Comparison of ENCODE assay signal across 14 cellular contexts in genomic region chr4:6273661-6273990, GRCh38. TPM values are rescaled to one million over a fixed set of nuclear protein-coding genes. Genes with fewer than 3 reads are reported as not detected.
DNase-seq lines count a peak whose midpoint lies in the region; ATAC-seq and TF ChIP-seq lines count a peak whose summit lies in the region.
"Had no signal": no experiment of that assay in that cellular context is flagged by ENCODE, and none has a peak within 500 bp of the region (broad histone marks: within the 10 kb centered on the region; RNA-seq: fewer than 3 reads in every experiment).

No MANE protein-coding gene starts in this region.

- peak overlapping the region; percentile 63 for H2BK5ac ChIP-seq in IMR-90 (ENCODE audit: low read depth, low read length, poor library complexity, severe bottlenecking)

- TF ChIP-seq RAD21 in IMR-90 (IDR thresholded peaks at IDR 0.05; ENCODE audit: low read length): no peak

- no peak overlapping the region for H3K23ac ChIP-seq in IMR-90 (ENCODE audit: low read depth, low read length)

- H3K9me1 ChIP-seq in IMR-90 (ENCODE audit: insufficient read depth, low read length): peaks cover 18% of the 10 kb centered on the region

- peak overlapping the region; percentile 77; the same call in 1 of the 2 replicates for H2AK5ac ChIP-seq in IMR-90 (ENCODE audit: low read depth, low read length)

- TF ChIP-seq POLR2A in IMR-90 (IDR thresholded peaks at IDR 0.05; ENCODE audit: low read depth, low read length): no peak

- no CpG with 5 or more reads among the region's 1 CpG for WGBS in IMR-90 (ENCODE audit: extremely low coverage in 2 of 2, insufficient read length in 1 of 2), 2 experiments

- H3K4me3 ChIP-seq in IMR-90 (ENCODE audit: insufficient read depth, low read depth, low read length) (no peak overlapping the region), lower lobe of right lung (no peak overlapping the region), thoracic aorta (peak overlapping the region; percentile 83)

- in situ Hi-C loops in IMR-90 (cut with MboI; ENCODE audit: low sequenced_read_pairs): no loop called here

- H3K9ac ChIP-seq in IMR-90 (ENCODE audit: low read depth, low read length): no peak overlapping the region

- H3K4me1 ChIP-seq in IMR-90 (ENCODE audit: control insufficient read depth, insufficient read depth, low read length) (peaks cover 36% of the 10 kb centered on the region), lower lobe of right lung (peaks cover 88% of the 10 kb centered on the region), thoracic aorta (ENCODE audit: control insufficient read depth in 1 of 2, low read depth in 2 of 2) (peaks cover 62 to 88% of the 10 kb centered on the region in 2 donors)

- ATAC-seq in IMR-90 (ENCODE audit: low read depth) (no peak), lower lobe of right lung (no peak), thoracic aorta (ENCODE audit: insufficient number of reproducible peaks, low FRiP score, low read depth) (no peak), HG03460 (IDR thresholded peaks at IDR 0.05; ENCODE audit: unreplicated experiment) (no peak), HG02852 (IDR thresholded peaks at IDR 0.05; ENCODE audit: unreplicated experiment) (no peak)

- peak overlapping the region; percentile 54; the same call in 1 of the 2 replicates for H4K91ac ChIP-seq in IMR-90 (ENCODE audit: insufficient read depth, low read depth, low read length)

- peak overlapping the region; percentile 2 for H2AK9ac ChIP-seq in IMR-90 (replicated peaks; ENCODE audit: low read depth, low read length, poor library complexity)

- H3K56ac ChIP-seq in IMR-90 (ENCODE audit: extremely low read depth, insufficient read depth, low read length): no peak overlapping the region

- TF ChIP-seq CTCF in IMR-90 (conservative IDR thresholded peaks at IDR 0.05; ENCODE audit: low read depth, low read length) (no peak), lower lobe of right lung (IDR thresholded peaks at IDR 0.05) (no peak), thoracic aorta (IDR thresholded peaks at IDR 0.05) (no peak)

- H3K27ac ChIP-seq in IMR-90 (ENCODE audit: insufficient read depth, low read length) (peak overlapping the region; percentile 47), cingulate gyrus (ENCODE audit: low read depth, low read length) (peak overlapping the region; percentile 14), lower lobe of right lung (peak overlapping the region; percentile 85), thoracic aorta (peak overlapping the region; percentile 92 to 96)

- H3K9me3 ChIP-seq in IMR-90 (ENCODE audit: control insufficient read depth, insufficient read depth, low read length) (no peaks in the 10 kb centered on the region), lower lobe of right lung (no peaks in the 10 kb centered on the region), thoracic aorta (no peaks in the 10 kb centered on the region)

- no peak overlapping the region for H4K5ac ChIP-seq in IMR-90 (ENCODE audit: low read depth, low read length)

- H3K18ac ChIP-seq in IMR-90 (ENCODE audit: low read depth, low read length): peak overlapping the region; percentile 51; the same call in 1 of the 2 replicates

- DNase-seq in IMR-90 (no peak), lower lobe of right lung (no peak), thoracic aorta (ENCODE audit: low spot score) (no peak), NCI-H2196 (lab: John Stamatoyannopoulos, UW; ENCODE audit: unreplicated experiment) (no peak), DMS153 (lab: John Stamatoyannopoulos, UW) (no peak)
- DNase-seq: activated CD4-positive, CD25-positive, alpha-beta regulatory T cell; activated naive CD4-positive, alpha-beta T cell; CD4-positive, alpha-beta memory T cell; MV-4-11; NCI-H2171; stimulated activated CD8-positive, alpha-beta memory T cell treated with anti-CD3 and anti-CD28 coated beads, Interleukin-4, amount 100 ng/mL, for 48 hours had no signal

- H3K36me3 ChIP-seq in IMR-90 (ENCODE audit: control insufficient read depth, insufficient read depth, low read length): peaks cover 14% of the 10 kb centered on the region; the same call in 1 of the 2 replicates
- H3K36me3 ChIP-seq in lower lobe of right lung: peaks cover 12% of the 10 kb centered on the region
- no peaks in the 10 kb centered on the region for H3K36me3 ChIP-seq in thoracic aorta

- POLR2A ChIA-PET in IMR-90 (lab: Charles Lee; ENCODE audit: unreplicated experiment): no interaction called here

- peak overlapping the region; percentile 20; the same call in 1 of the 2 replicates for H3K4ac ChIP-seq in IMR-90 (ENCODE audit: low read depth, low read length)

- intact Hi-C loops in IMR-90 (cut with micrococcal nuclease): no loop called here
- intact Hi-C loops in lower lobe of right lung (cut with DNase I): no loop called here

- peak overlapping the region; percentile 67 for H2AFZ ChIP-seq in IMR-90 (replicated peaks; ENCODE audit: low read length, poor library complexity)

- no TSS peak for BruUV-seq in IMR-90 (replicated peaks; lab: Mats Ljungman, UMichigan)

- H3K27me3 ChIP-seq in IMR-90 (ENCODE audit: control insufficient read depth, insufficient read depth, low read length) (no peaks in the 10 kb centered on the region), lower lobe of right lung (ENCODE audit: low read depth) (no peaks in the 10 kb centered on the region), thoracic aorta (replicated peaks; ENCODE audit: insufficient read depth) (no peaks in the 10 kb centered on the region)

- peaks cover 56% of the 10 kb centered on the region for H4K20me1 ChIP-seq in IMR-90 (ENCODE audit: insufficient read depth, low read length)

- H3K4me2 ChIP-seq in IMR-90 (ENCODE audit: low read depth, low read length): peak overlapping the region; percentile 59

- H2BK120ac ChIP-seq in IMR-90 (ENCODE audit: low read depth, low read length): peak overlapping the region; percentile 23

- peak overlapping the region in 1 of 2 experiments; percentile 26; a peak in 1 of 4 replicates for H4K8ac ChIP-seq in IMR-90 (ENCODE audit: low read depth in 2 of 2, low read length in 2 of 2)

- no peak overlapping the region for H3K14ac ChIP-seq in IMR-90 (replicated peaks; ENCODE audit: low read depth, low read length)

- CTCF ChIA-PET in IMR-90 (lab: Yijun Ruan, JAX): interaction anchor here (1.8 kb wide), 1 partner anchor 54 kb away, joined by 4 read pairs; no protein-coding TSS in a partner anchor

- peak overlapping the region; percentile 43 for H2BK20ac ChIP-seq in IMR-90 (ENCODE audit: low read depth, low read length)

- H3K79me1 ChIP-seq in IMR-90 (ENCODE audit: low read depth in 1 of 2, low read length in 2 of 2): peaks cover 22 to 63% of the 10 kb centered on the region in 2 experiments

- dilution Hi-C loops in IMR-90 (cut with HindIII; ENCODE audit: low sequenced_read_pairs, unreplicated experiment): no loop called here

- H2BK15ac ChIP-seq in IMR-90 (ENCODE audit: low read depth, low read length): no peak overlapping the region; the same call in 2 of the 3 replicates

TF ChIP-seq in IMR-90, 13 proteins besides CTCF, POLR2A, EP300 and RAD21:
- TF ChIP-seq RFX5 (IDR thresholded peaks at IDR 0.05; ENCODE audit: low read depth, low read length): no peak
- TF ChIP-seq MAFK (IDR thresholded peaks at IDR 0.05; ENCODE audit: low read depth, low read length): no peak
- no peak for TF ChIP-seq NFE2L2 (IDR thresholded peaks at IDR 0.05; ENCODE audit: low read depth, low read length)
- TF ChIP-seq RCOR1 (IDR thresholded peaks at IDR 0.05; ENCODE audit: insufficient replicate concordance, low read length): no peak
- TF ChIP-seq FOS (IDR thresholded peaks at IDR 0.05; ENCODE audit: low read depth, low read length): no peak
- TF ChIP-seq MXI1 (IDR thresholded peaks at IDR 0.05; ENCODE audit: borderline replicate concordance, low read depth, low read length): no peak
- TF ChIP-seq MAZ (IDR thresholded peaks at IDR 0.05; ENCODE audit: borderline replicate concordance, low read depth, low read length): no peak
- TF ChIP-seq CEBPB (IDR thresholded peaks at IDR 0.05; ENCODE audit: low read depth, low read length): no peak
- no peak for TF ChIP-seq BHLHE40 (IDR thresholded peaks at IDR 0.05; ENCODE audit: low read depth, low read length)

RNA-seq across cellular contexts. Expression of gene WFS1, which starts 4.0 kb away (rescaled TPM):
- total RNA-seq in IMR-90 (2012; rRNA removed) (9.7 TPM in 2 replicates), lower lobe of right lung (70.3 TPM), thoracic aorta (100 to 1,000 TPM in 1 of 2 donors, 10 to 100 TPM in 1; 77.9 to 131 TPM)
- 42.4 and 47.7 TPM in 2 replicates for polyA plus RNA-seq in IMR-90 (2012; rRNA removed)
- 22.0 and 71.4 TPM in 2 replicates for polyA plus RNA-seq in IMR-90 (2012; cell fraction: cytosol; rRNA removed)
- 50.6 and 96.4 TPM in 2 replicates for polyA plus RNA-seq in IMR-90 (2012; cell fraction: nucleus; rRNA removed; ENCODE audit: low replicate concordance)

Comparison
In these comparisons a context has a peak if more than half of its experiments do, and no peak if none do; other contexts are left out.
1. H3K27ac ChIP-seq: peak in every context shown above with its lines; median percentile 94 in thoracic aorta; 85 in lower lobe of right lung; 47 in IMR-90; 14 in cingulate gyrus.